18 cellular contexts compared by ENCODE assay signal in genomic region chr2:20631617-20632307, GRCh38. TPM values are rescaled to one million over a fixed set of nuclear protein-coding genes. Genes with fewer than 3 reads are reported as not detected.
DNase-seq lines count a peak whose midpoint lies in the region; ATAC-seq, FAIRE-seq and TF ChIP-seq lines count a peak whose summit lies in the region.
"Had no signal": no experiment of that assay in that cellular context is flagged by ENCODE, and none has a peak within 500 bp of the region (broad histone marks: within the 10 kb centered on the region; RNA-seq: fewer than 3 reads in every experiment).

No MANE protein-coding gene starts in this region.

- peak overlapping the region; percentile 15 for H3K27ac Mint-ChIP-seq in Caco-2 (ENCODE audit: unreplicated experiment)
- H3K27ac Mint-ChIP-seq in WTC11, result no peak overlapping the region
- H3K27ac Mint-ChIP-seq: H9 had no signal

- no peak for TF ChIP-seq POLR2A in spleen (IDR thresholded peaks at IDR 0.05)

- POLR2A ChIA-PET in Caco-2 (lab: Charles Lee), result no interaction called here
- POLR2A ChIA-PET in WTC11 (lab: Charles Lee), result no interaction called here

- DNase-seq in Caco-2 (no peak), WTC11 (ENCODE audit: low spot score) (no peak), kidney (peak; percentile 36), spleen (peak; percentile 44), caudate nucleus (lab: John Stamatoyannopoulos, UW) (no peak), substantia nigra (lab: John Stamatoyannopoulos, UW) (no peak)
- DNase-seq: ACHN, H9, NCI-H1417 treated with DMSO at 0.1 percent for 48 hours, NCI-H2029 treated with DMSO at 0.1 percent for 48 hours, NCI-H446 treated with DMSO at 0.1 percent for 48 hours, NCI-H748 treated with DMSO at 0.1 percent for 48 hours, PC-3 had no signal

- no peak for FAIRE-seq in kidney (lab: Jason Lieb, UNC)
- FAIRE-seq: GM19239 had no signal

- H3K9ac ChIP-seq in kidney (ENCODE audit: low read length in 2 of 2), result no peak overlapping the region

- H3K27ac ChIP-seq in kidney (ENCODE audit: low read depth in 2 of 2, low read length in 2 of 2), result no peak overlapping the region
- H3K27ac ChIP-seq in spleen, result no peak overlapping the region
- no peak overlapping the region for H3K27ac ChIP-seq in caudate nucleus (ENCODE audit: low read depth, low read length)
- H3K27ac ChIP-seq in substantia nigra (ENCODE audit: low read depth, low read length, poor library complexity, severe bottlenecking), result no peak overlapping the region
- H3K27ac ChIP-seq: HL-60, RWPE1, SJSA1 had no signal

- 90 to 94% (median 92%) methylated on average over 6 of the region's 6 CpGs for WGBS in spleen, 5 donors

- no peaks in the 10 kb centered on the region for H3K27me3 Mint-ChIP-seq in Caco-2 (ENCODE audit: insufficient read depth, unreplicated experiment)
- H3K27me3 Mint-ChIP-seq in WTC11 (ENCODE audit: low read depth), result no peaks in the 10 kb centered on the region

- no peak overlapping the region for H3K4me3 Mint-ChIP-seq in Caco-2 (ENCODE audit: unreplicated experiment)
- no peak overlapping the region for H3K4me3 Mint-ChIP-seq in WTC11
- H3K4me3 Mint-ChIP-seq: H9 had no signal

- H3K27me3 ChIP-seq in Caco-2 (replicated peaks; ENCODE audit: control insufficient read depth, insufficient read depth, low read length) (no peaks in the 10 kb centered on the region), spleen (replicated peaks in 1 of 7) (no peaks in the 10 kb centered on the region)
- H3K27me3 ChIP-seq: SJSA1 had no signal

- ATAC-seq in WTC11 (no peak), GM21367 (IDR thresholded peaks at IDR 0.05; ENCODE audit: unreplicated experiment) (no peak)
- ATAC-seq: PC-3 had no signal

- H3K9me3 Mint-ChIP-seq in Caco-2 (ENCODE audit: unreplicated experiment) (no peaks in the 10 kb centered on the region), WTC11 (no peaks in the 10 kb centered on the region)
- H3K9me3 Mint-ChIP-seq: H9 had no signal

- H3K4me3 ChIP-seq in Caco-2 (ENCODE audit: low read depth, low read length), result no peak overlapping the region
- H3K4me3 ChIP-seq in kidney (ENCODE audit: low read length in 2 of 2), result no peak overlapping the region
- no peak overlapping the region for H3K4me3 ChIP-seq in spleen
- H3K4me3 ChIP-seq: SJSA1 had no signal

- BruUV-seq in Caco-2 (replicated peaks; lab: Mats Ljungman, UMichigan), result no TSS peak

- intact Hi-C loops in Caco-2 (cut with micrococcal nuclease; ENCODE audit: unreplicated experiment), result no loop called here
- intact Hi-C loops in kidney (cut with DNase I), result no loop called here
- intact Hi-C loops in spleen (cut with DNase I; ENCODE audit: low total_unique reads), result no loop called here

- H3K4me1 Mint-ChIP-seq in Caco-2 (ENCODE audit: low read depth, unreplicated experiment) (no peaks in the 10 kb centered on the region), WTC11 (peaks cover 33% of the 10 kb centered on the region)

- H3K9me3 ChIP-seq in Caco-2, result no peaks in the 10 kb centered on the region
- no peaks in the 10 kb centered on the region for H3K9me3 ChIP-seq in kidney (ENCODE audit: control insufficient read depth in 1 of 2, low read length in 2 of 2)
- no peaks in the 10 kb centered on the region for H3K9me3 ChIP-seq in spleen
- H3K9me3 ChIP-seq: SJSA1 had no signal

- TF ChIP-seq CTCF in Caco-2 (IDR thresholded peaks at IDR 0.05; ENCODE audit: insufficient read depth in 1 of 2, low read depth in 1 of 2, low read length in 1 of 2, severe bottlenecking in 1 of 2, unreplicated experiment in 1 of 2) (no peak), WTC11 (IDR thresholded peaks at IDR 0.05) (no peak), kidney (IDR thresholded peaks at IDR 0.05; ENCODE audit: borderline replicate concordance, extremely low read depth, insufficient read depth) (no peak), spleen (IDR thresholded peaks at IDR 0.05 in 8 of 11, conservative IDR thresholded peaks at IDR 0.05 in 3 of 11) (no peak)

- H3K36me3 ChIP-seq in Caco-2 (ENCODE audit: control insufficient read depth, insufficient read depth, low read length) (no peaks in the 10 kb centered on the region; the same call in 1 of the 2 replicates), kidney (ENCODE audit: control insufficient read depth in 1 of 2, insufficient read depth in 2 of 2, low read length in 2 of 2) (peaks cover 5 to 8% of the 10 kb centered on the region in 2 donors), spleen (peaks cover 0 to 87% (median 13%) of the 10 kb centered on the region in 6 donors)

- H3K36me3 Mint-ChIP-seq in Caco-2 (ENCODE audit: insufficient read depth, unreplicated experiment) (no peaks in the 10 kb centered on the region), WTC11 (no peaks in the 10 kb centered on the region)

- CTCF ChIA-PET in Caco-2 (lab: Charles Lee), result interaction anchor here (0.9 to 1.1 kb wide), 2 partner anchors 14 to 19 kb away, joined by 3 to 4 read pairs; no protein-coding TSS in a partner anchor
- CTCF ChIA-PET in WTC11 (lab: Charles Lee), result interaction anchor here (0.7 to 6.2 kb wide), 4 partner anchors 15 to 186 kb away, joined by 3 to 118 read pairs (median 5); partner anchors contain the start of genes HS1BP3 and RHOB

- H3K4me1 ChIP-seq in Caco-2, result no peaks in the 10 kb centered on the region
- H3K4me1 ChIP-seq in kidney (ENCODE audit: control insufficient read depth in 1 of 2, insufficient read depth in 1 of 2, low read depth in 1 of 2, low read length in 2 of 2), result peaks cover 19 to 22% of the 10 kb centered on the region in 2 donors
- H3K4me1 ChIP-seq in spleen, result peaks cover 9 to 37% (median 26%) of the 10 kb centered on the region in 6 donors

TF ChIP-seq in WTC11, 78 proteins besides CTCF, POLR2A, EP300 and RAD21:
- TF ChIP-seq NFYB (CRISPR knock-in tag; conservative IDR thresholded peaks at IDR 0.05; ENCODE audit: low read depth) (peak; percentile 37; the same call in 1 of the 2 replicates), JUN (CRISPR knock-in tag; IDR thresholded peaks at IDR 0.05) (no peak)

RNA-seq across cellular contexts. Expression of gene HS1BP3, which starts 19.1 kb away (rescaled TPM):
- 26.5 and 31.1 TPM in 2 replicates for total RNA-seq in Caco-2 (2022)
- total RNA-seq in WTC11 (2021), result 17.9 to 20.1 TPM (median 19.8 TPM) in 3 replicates
- 35.5 TPM for total RNA-seq in kidney
- polyA plus RNA-seq in kidney (ENCODE audit: insufficient read depth, low read depth, low replicate concordance), result 37.5 TPM
- total RNA-seq in spleen, result 10 to 100 TPM; 21.1 to 38.0 (median 31.3) TPM
- polyA plus RNA-seq in spleen, result 10 to 100 TPM in 2 of 3 donors, 1 to 10 TPM in 1; 8.8 to 23.5 (median 13.8) TPM

RNA-seq across cellular contexts. Expression of gene GDF7, which starts 35.2 kb away (rescaled TPM):
- total RNA-seq in Caco-2 (2022) (1.7 and 1.8 TPM in 2 replicates), WTC11 (2021) (0.18 to 0.55 TPM (median 0.23 TPM) in 3 replicates), kidney (12.5 TPM), spleen (1 to 10 TPM in 6 of 7 donors, under 1 TPM in 1; 0.83 to 3.8 (median 2.0) TPM)
- polyA plus RNA-seq in kidney (ENCODE audit: insufficient read depth, low read depth, low replicate concordance) (1.8 TPM), spleen (1 to 10 TPM in 1 of 3 donors, under 1 TPM in 2; 0.87 to 1.8 (median 0.89) TPM)

Comparison
In these comparisons a context has a peak if more than half of its experiments do, and no peak if none do; other contexts are left out.
1. DNase-seq: peak in kidney (single experiment) and spleen (single experiment); none in Caco-2 (0 of 2), WTC11 (single experiment), caudate nucleus (0 of 61) and substantia nigra (0 of 49).